ENCODE assay signal across 9 cellular contexts in the genomic region with DNA sequence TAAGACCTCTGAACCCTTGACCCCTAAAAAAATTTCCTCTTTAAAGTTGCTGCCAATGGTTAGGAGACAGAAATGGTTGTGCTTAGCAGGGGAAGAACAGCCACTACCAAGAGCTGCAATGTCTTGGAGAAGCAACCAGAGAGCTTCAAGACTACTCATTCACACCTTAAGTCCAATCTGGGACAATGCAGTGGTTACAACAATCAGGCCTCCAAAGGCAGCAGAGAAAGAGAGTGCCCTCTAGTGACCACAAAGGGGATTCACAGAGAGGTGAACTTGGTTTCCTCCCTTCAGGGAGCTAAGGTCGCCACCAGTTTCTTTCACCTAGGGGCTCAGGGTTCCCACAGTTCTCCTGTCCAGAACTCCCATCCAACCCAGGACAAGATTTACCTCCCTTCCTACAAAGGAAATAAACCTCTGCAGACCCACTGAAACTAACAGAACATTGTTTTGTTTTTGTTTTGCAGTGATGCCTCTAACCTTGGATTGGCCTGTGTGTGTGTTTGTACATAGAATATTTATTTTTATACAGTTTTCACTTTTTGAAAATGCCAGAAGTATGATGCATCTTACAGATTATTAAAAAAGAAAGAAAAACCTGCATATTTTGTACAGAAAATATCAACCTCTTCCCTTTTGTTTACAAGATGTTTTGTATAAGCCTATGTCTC.
DNase-seq lines count a peak whose midpoint lies in the region; ATAC-seq and TF ChIP-seq lines count a peak whose summit lies in the region.
"Had no signal": no experiment of that assay in that cellular context is flagged by ENCODE, and none has a peak within 500 bp of the region (broad histone marks: within the 10 kb centered on the region; RNA-seq: fewer than 3 reads in every experiment).

No MANE protein-coding gene starts in this region.

- H3K79me1 ChIP-seq in neuronal stem cell (ENCODE audit: low read depth, low read length): no peaks in the 10 kb centered on the region

- in situ Hi-C loops in GM13977 (cut with MboI; ENCODE audit: low pct_unique_long_range_greater_than_20kb, low sequenced_read_pairs, unreplicated experiment): no loop called here

- H3K9me3 Mint-ChIP-seq in CD14-positive monocyte (peaks cover 0 to 2% (median 0%) of the 10 kb centered on the region in 7 donors), neural crest cell (peaks cover 3% of the 10 kb centered on the region)

- H3K4me3 ChIP-seq in epithelial cell of proximal tubule (ENCODE audit: low read depth, low read length) (no peak overlapping the region), neuronal stem cell (ENCODE audit: low read length in 2 of 2) (no peak overlapping the region)

- no peak overlapping the region for H2BK15ac ChIP-seq in neuronal stem cell (ENCODE audit: low read length)

- no peak overlapping the region for H4K91ac ChIP-seq in neuronal stem cell (ENCODE audit: low read depth, low read length, poor library complexity)

- no peak overlapping the region for H3K18ac ChIP-seq in neuronal stem cell (ENCODE audit: low read length)

- no CpG with 5 or more reads among the region's 1 CpG for WGBS in neuronal stem cell (ENCODE audit: extremely low coverage in 2 of 2, insufficient read length in 2 of 2, insufficient replicate concordance in 1 of 2), 2 donors

- peaks cover 0 to 2% of the 10 kb centered on the region in 2 donors for H3K9me3 ChIP-seq in neuronal stem cell (replicated peaks in 1 of 2; ENCODE audit: control insufficient read depth in 2 of 2, insufficient read depth in 1 of 2, low read depth in 1 of 2, low read length in 2 of 2)

- peak; percentile 83 for TF ChIP-seq CTCF in CD14-positive monocyte (IDR thresholded peaks at IDR 0.05)
- peak; percentile 85 for TF ChIP-seq CTCF in GM13977 (IDR thresholded peaks at IDR 0.05; ENCODE audit: extremely low read depth, insufficient read depth, missing control alignments)
- TF ChIP-seq CTCF in epithelial cell of proximal tubule (conservative IDR thresholded peaks at IDR 0.05; ENCODE audit: low read depth, low read length): peak; percentile 98
- peak; percentile 72 for TF ChIP-seq CTCF in neural crest cell (conservative IDR thresholded peaks at IDR 0.05)

- H3K36me3 Mint-ChIP-seq in CD14-positive monocyte (no peaks in the 10 kb centered on the region), neural crest cell (ENCODE audit: low read depth) (peaks cover 3% of the 10 kb centered on the region)
- H3K36me3 Mint-ChIP-seq: naive thymus-derived CD8-positive, alpha-beta T cell had no signal

- peak; percentile 87 for ATAC-seq in SK-N-SH treated with all-trans-retinoic acid at 6 μM for 48 hours
- no peak for ATAC-seq in HG02840 (IDR thresholded peaks at IDR 0.05; ENCODE audit: low FRiP score, unreplicated experiment)

- no peak overlapping the region for H3K4me3 Mint-ChIP-seq in CD14-positive monocyte
- H3K4me3 Mint-ChIP-seq in neural crest cell: no peak overlapping the region
- H3K4me3 Mint-ChIP-seq: naive thymus-derived CD8-positive, alpha-beta T cell had no signal

- H3K27me3 Mint-ChIP-seq in CD14-positive monocyte (ENCODE audit: low read depth in 3 of 3) (peaks cover 0 to 10% (median 5%) of the 10 kb centered on the region in 3 donors), neural crest cell (ENCODE audit: low read depth) (no peaks in the 10 kb centered on the region)

- H4K8ac ChIP-seq in neuronal stem cell (ENCODE audit: low read depth, low read length): no peak overlapping the region

- peaks cover 0 to 8% (median 0%) of the 10 kb centered on the region in 3 experiments for H3K27me3 ChIP-seq in neuronal stem cell (ENCODE audit: control insufficient read depth in 3 of 3, insufficient read depth in 3 of 3, low read depth in 1 of 3, low read length in 3 of 3)

- H3K14ac ChIP-seq in neuronal stem cell (ENCODE audit: low read length): no peak overlapping the region

- peak; percentile 48 for DNase-seq in CD14-positive monocyte (ENCODE audit: low spot score)
- DNase-seq in GM13977 (ENCODE audit: low spot score): peak; percentile 80
- DNase-seq in Kasumi-1 (lab: John Stamatoyannopoulos, UW): peak; percentile 71 to 75
- DNase-seq in epithelial cell of proximal tubule (ENCODE audit: low read depth): peak; percentile 16
- DNase-seq in neural crest cell (ENCODE audit: low read depth, low spot score): no peak
- DNase-seq in neuronal stem cell (ENCODE audit: low spot score): no peak

- no peak overlapping the region for H2BK120ac ChIP-seq in neuronal stem cell (ENCODE audit: low read depth, low read length)

- H3K27ac ChIP-seq in neuronal stem cell (replicated peaks; ENCODE audit: low read length): no peak overlapping the region

- no peaks in the 10 kb centered on the region for H3K36me3 ChIP-seq in neuronal stem cell (replicated peaks in 1 of 2; ENCODE audit: control insufficient read depth in 2 of 2, insufficient read depth in 2 of 2, low read length in 2 of 2)

- no peak overlapping the region for H2BK5ac ChIP-seq in neuronal stem cell (ENCODE audit: low read length)

- no peak overlapping the region for H3K4ac ChIP-seq in neuronal stem cell (ENCODE audit: low read length)

- no peak overlapping the region for H3K4me2 ChIP-seq in neuronal stem cell (ENCODE audit: insufficient read depth, low read length, poor library complexity, severe bottlenecking)

- H3K4me1 ChIP-seq in neuronal stem cell (ENCODE audit: control insufficient read depth in 2 of 2, insufficient read depth in 1 of 2, low read depth in 1 of 2, low read length in 2 of 2): peaks cover 0 to 3% of the 10 kb centered on the region in 2 donors

- H3K4me1 Mint-ChIP-seq in CD14-positive monocyte (peaks cover 59% of the 10 kb centered on the region), neural crest cell (no peaks in the 10 kb centered on the region)

- intact Hi-C loops in CD14-positive monocyte (cut with micrococcal nuclease): no loop called here

- no peak overlapping the region for H2BK12ac ChIP-seq in neuronal stem cell (ENCODE audit: low read length)

- H3K23ac ChIP-seq in neuronal stem cell (ENCODE audit: low read depth, low read length, poor library complexity): no peak overlapping the region

- H2AK5ac ChIP-seq in neuronal stem cell (ENCODE audit: low read depth, low read length): no peak overlapping the region

- H3K9ac ChIP-seq in neuronal stem cell (ENCODE audit: low read depth, low read length, poor library complexity): no peak overlapping the region

- peak overlapping the region in 2 of 7 donors; percentile 21 to 22 for H3K27ac Mint-ChIP-seq in CD14-positive monocyte
- H3K27ac Mint-ChIP-seq in neural crest cell (ENCODE audit: unreplicated experiment): no peak overlapping the region

- H2AFZ ChIP-seq in neuronal stem cell (ENCODE audit: low read length): no peak overlapping the region

TF ChIP-seq in SK-N-SH treated with all-trans-retinoic acid at 6 μM for 48 hours, 23 proteins besides CTCF, POLR2A, EP300 and RAD21:
- TF ChIP-seq ZC3H10 (CRISPR knock-in tag; IDR thresholded peaks at IDR 0.05) (no peak), ZNF8 (CRISPR knock-in tag; IDR thresholded peaks at IDR 0.05) (no peak), GLIS3 (CRISPR knock-in tag; IDR thresholded peaks at IDR 0.05) (no peak), RARB (CRISPR knock-in tag; IDR thresholded peaks at IDR 0.05) (no peak), TCF4 (CRISPR knock-in tag; IDR thresholded peaks at IDR 0.05; ENCODE audit: borderline replicate concordance) (no peak), CSDC2 (CRISPR knock-in tag; IDR thresholded peaks at IDR 0.05) (no peak)
- TF ChIP-seq, protein P1, sequence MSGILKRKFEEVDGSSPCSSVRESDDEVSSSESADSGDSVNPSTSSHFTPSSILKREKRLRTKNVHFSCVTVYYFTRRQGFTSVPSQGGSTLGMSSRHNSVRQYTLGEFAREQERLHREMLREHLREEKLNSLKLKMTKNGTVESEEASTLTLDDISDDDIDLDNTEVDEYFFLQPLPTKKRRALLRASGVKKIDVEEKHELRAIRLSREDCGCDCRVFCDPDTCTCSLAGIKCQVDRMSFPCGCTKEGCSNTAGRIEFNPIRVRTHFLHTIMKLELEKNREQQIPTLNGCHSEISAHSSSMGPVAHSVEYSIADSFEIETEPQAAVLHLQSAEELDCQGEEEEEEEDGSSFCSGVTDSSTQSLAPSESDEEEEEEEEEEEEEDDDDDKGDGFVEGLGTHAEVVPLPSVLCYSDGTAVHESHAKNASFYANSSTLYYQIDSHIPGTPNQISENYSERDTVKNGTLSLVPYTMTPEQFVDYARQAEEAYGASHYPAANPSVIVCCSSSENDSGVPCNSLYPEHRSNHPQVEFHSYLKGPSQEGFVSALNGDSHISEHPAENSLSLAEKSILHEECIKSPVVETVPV (CRISPR knock-in tag; IDR thresholded peaks at IDR 0.05): no peak

Comparison
In these comparisons a context has a peak if more than half of its experiments do, and no peak if none do; other contexts are left out.
1. DNase-seq: peak in CD14-positive monocyte (single experiment), GM13977 (single experiment), Kasumi-1 (2 of 2) and epithelial cell of proximal tubule (single experiment); none in neural crest cell (single experiment) and neuronal stem cell (single experiment).
2. Peak in every context shown above with its lines, with median percentiles within 50 percentile points of each other: CTCF ChIP-seq.